ENCODE assay signal across 8 cellular contexts in genomic region chrX:105209406-105209805, GRCh38. TPM values are rescaled to one million over a fixed set of nuclear protein-coding genes. Genes with fewer than 3 reads are reported as not detected.
"Had no signal": no experiment of that assay in that cellular context is flagged by ENCODE, and none has a peak within 500 bp of the region (broad histone marks: within the 10 kb centered on the region; RNA-seq: fewer than 3 reads in every experiment).

No MANE protein-coding gene starts in this region.

- FAIRE-seq: G401.6, GM12878, GM12891, GM18507, GM19239 had no signal

- ATAC-seq: GM12878 had no signal

- DNase-seq: GDM1, GF-D8 had no signal

- H3K4me3 ChIP-seq: GM12878 had no signal

RNA-seq across cellular contexts. Expression of gene TEX13A, which starts 11.1 kb away (rescaled TPM):
- total RNA-seq: G401, GM12878 had no signal
- polyA plus RNA-seq: GM12878 had no signal
